15 cellular contexts compared by ENCODE assay signal in genomic region chr19:56740478-56740877, GRCh38.
"Had no signal": no experiment of that assay in that cellular context is flagged by ENCODE, and none has a peak within 500 bp of the region (broad histone marks: within the 10 kb centered on the region; RNA-seq: fewer than 3 reads in every experiment).

No MANE protein-coding gene starts in this region.

- H3K4me3 ChIP-seq: colonic mucosa, neural progenitor cell, right atrium auricular region, sigmoid colon, stomach, thoracic aorta, transverse colon had no signal

- H3K27ac ChIP-seq: colonic mucosa, foreskin keratinocyte, neural progenitor cell, right atrium auricular region, sigmoid colon, stomach, thoracic aorta, transverse colon had no signal

- FAIRE-seq: small intestine had no signal

- H2AFZ ChIP-seq: neural progenitor cell had no signal

- H3K36me3 ChIP-seq: colonic mucosa, neural progenitor cell, right atrium auricular region, sigmoid colon, stomach, thoracic aorta, transverse colon had no signal

- H3K27me3 ChIP-seq: colonic mucosa, foreskin keratinocyte, neural progenitor cell, right atrium auricular region, transverse colon had no signal

- H3K9me3 ChIP-seq: colonic mucosa, right atrium auricular region had no signal

- DNase-seq: colonic mucosa; dermis blood vessel endothelial cell; foreskin keratinocyte; natural killer cell; posterior cingulate gyrus; sigmoid colon; small intestine; stimulated activated CD4-positive, alpha-beta T cell treated with anti-CD3 and anti-CD28 coated beads, Interleukin-12 subunit alpha, Interleukin-12 subunit beta, amount 100 ng/mL, for 4 hours; stimulated activated naive CD4-positive, alpha-beta T cell; stomach; substantia nigra; transverse colon had no signal

- H3K9ac ChIP-seq: neural progenitor cell had no signal

- H3K4me1 ChIP-seq: colonic mucosa, foreskin keratinocyte, neural progenitor cell, right atrium auricular region, sigmoid colon, stomach, transverse colon had no signal

- H3K4me2 ChIP-seq: neural progenitor cell had no signal
